ENCODE assay signal across 30 cellular contexts in the genomic region with DNA sequence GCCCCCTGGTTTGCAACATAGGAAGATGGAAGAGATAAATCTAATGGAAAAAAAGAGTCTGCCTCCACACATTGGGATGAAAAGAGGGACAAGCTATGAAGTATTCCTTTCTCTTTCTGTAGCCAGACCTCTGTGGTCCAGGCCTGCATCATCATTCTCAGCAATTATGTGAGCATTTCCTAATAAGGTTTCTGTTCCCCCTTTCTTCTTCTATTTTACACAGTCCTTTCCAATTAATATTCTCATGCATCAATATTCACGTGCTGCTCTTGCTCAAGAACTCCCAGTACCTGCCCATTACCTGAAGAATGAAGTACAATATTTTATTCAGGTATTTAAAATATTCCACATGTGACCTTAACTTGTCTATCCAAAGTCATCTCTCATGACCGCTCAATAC.
"Had no signal": no experiment of that assay in that cellular context is flagged by ENCODE, and none has a peak within 500 bp of the region (broad histone marks: within the 10 kb centered on the region; RNA-seq: fewer than 3 reads in every experiment).

No MANE protein-coding gene starts in this region.

- H3K9me3 ChIP-seq: gastrocnemius medialis, psoas muscle, sigmoid colon, stomach, thyroid gland, upper lobe of left lung had no signal

- ATAC-seq: gastrocnemius medialis; left cardiac atrium; left ventricle myocardium superior; naive thymus-derived CD8-positive, alpha-beta T cell; psoas muscle; stimulated activated effector memory CD8-positive, alpha-beta T cell treated with anti-CD3 and anti-CD28 coated beads, Interleukin-12 subunit alpha, Interleukin-12 subunit beta, amount 100 ng/mL, for 72 hours had no signal

- H3K27me3 ChIP-seq: brain microvascular endothelial cell, dorsolateral prefrontal cortex, gastrocnemius medialis, hepatocyte, sigmoid colon, stomach, thyroid gland, upper lobe of left lung had no signal

- H3K4me3 ChIP-seq: coronary artery, dorsolateral prefrontal cortex, gastrocnemius medialis, hepatocyte, psoas muscle, sigmoid colon, stomach, thyroid gland, upper lobe of left lung had no signal

- H3K36me3 ChIP-seq: brain microvascular endothelial cell, gastrocnemius medialis, sigmoid colon, stomach, thyroid gland, upper lobe of left lung had no signal

- H3K4me3 Mint-ChIP-seq: activated CD4-positive, alpha-beta memory T cell treated with anti-CD3 and anti-CD28 coated beads, Interleukin-2, amount 10 ng/mL, durations not matched to agents 7 days and 5 days; activated CD4-positive, alpha-beta T cell treated with anti-CD3 and anti-CD28 coated beads, Interleukin-2, amount 10 ng/mL, durations not matched to agents 24 days and 14 days; activated naive CD4-positive, alpha-beta T cell treated with anti-CD3 and anti-CD28 coated beads, Interleukin-2, amount 10 ng/mL, durations not matched to agents 7 days and 5 days; activated naive CD8-positive, alpha-beta T cell treated with anti-CD3 and anti-CD28 coated beads, Interleukin-2, amount 10 ng/mL, durations not matched to agents 7 days and 5 days; activated T-cell treated with anti-CD3 and anti-CD28 coated beads, Interleukin-2, amount 50 U/mL, for 24 hours; naive thymus-derived CD8-positive, alpha-beta T cell; neural crest cell; stimulated activated effector memory CD8-positive, alpha-beta T cell treated with anti-CD3 and anti-CD28 coated beads, Interleukin-12 subunit alpha, Interleukin-12 subunit beta, amount 100 ng/mL, for 72 hours had no signal

- H3K36me3 Mint-ChIP-seq: activated naive CD4-positive, alpha-beta T cell treated with anti-CD3 and anti-CD28 coated beads, Interleukin-2, amount 10 ng/mL, durations not matched to agents 7 days and 5 days; activated naive CD8-positive, alpha-beta T cell treated with anti-CD3 and anti-CD28 coated beads, Interleukin-2, amount 10 ng/mL, durations not matched to agents 7 days and 5 days; naive thymus-derived CD8-positive, alpha-beta T cell; stimulated activated effector memory CD8-positive, alpha-beta T cell treated with anti-CD3 and anti-CD28 coated beads, Interleukin-12 subunit alpha, Interleukin-12 subunit beta, amount 100 ng/mL, for 72 hours had no signal

- H3K9me3 Mint-ChIP-seq: activated CD4-positive, alpha-beta memory T cell treated with anti-CD3 and anti-CD28 coated beads, Interleukin-2, amount 10 ng/mL, durations not matched to agents 7 days and 5 days; activated CD4-positive, alpha-beta T cell treated with anti-CD3 and anti-CD28 coated beads, Interleukin-2, amount 10 ng/mL, durations not matched to agents 24 days and 14 days; activated naive CD4-positive, alpha-beta T cell treated with anti-CD3 and anti-CD28 coated beads, Interleukin-2, amount 10 ng/mL, durations not matched to agents 7 days and 5 days; activated T-cell treated with anti-CD3 and anti-CD28 coated beads, Interleukin-2, amount 50 U/mL, for 24 hours; naive thymus-derived CD8-positive, alpha-beta T cell; neural crest cell; stimulated activated effector memory CD8-positive, alpha-beta T cell treated with anti-CD3 and anti-CD28 coated beads, Interleukin-12 subunit alpha, Interleukin-12 subunit beta, amount 100 ng/mL, for 72 hours had no signal

- DNase-seq: activated CD4-positive, alpha-beta memory T cell treated with anti-CD3 and anti-CD28 coated beads, Interleukin-2, amount 10 ng/mL, durations not matched to agents 7 days and 5 days; activated CD4-positive, alpha-beta T cell treated with anti-CD3 and anti-CD28 coated beads, Interleukin-2, amount 10 ng/mL, durations not matched to agents 24 days and 14 days; activated CD4-positive, CD25-positive, alpha-beta regulatory T cell treated with anti-CD3 and anti-CD28 coated beads, Interleukin-2, amount 50 U/mL, for 72 hours; activated CD8-positive, alpha-beta memory T cell treated with anti-CD3 and anti-CD28 coated beads, Interleukin-2, amount 50 U/mL, for 48 hours; activated gamma-delta T cell; activated naive CD4-positive, alpha-beta T cell treated with anti-CD3 and anti-CD28 coated beads, Interleukin-2, amount 10 ng/mL, durations not matched to agents 7 days and 5 days; activated naive CD8-positive, alpha-beta T cell treated with anti-CD3 and anti-CD28 coated beads, Interleukin-2, amount 10 ng/mL, durations not matched to agents 7 days and 5 days; activated T-cell treated with anti-CD3 and anti-CD28 coated beads, Interleukin-2, amount 50 U/mL, for 24 hours; brain microvascular endothelial cell; dorsolateral prefrontal cortex; effector memory CD4-positive, alpha-beta T cell; erythroblast; gastrocnemius medialis; left cardiac atrium; left ventricle myocardium superior; naive thymus-derived CD8-positive, alpha-beta T cell; occipital lobe; psoas muscle; sigmoid colon; small intestine; stimulated activated CD4-positive, alpha-beta T cell treated with anti-CD3 and anti-CD28 coated beads, Interleukin-4, amount 100 ng/mL, for 24 hours; stomach; T-helper 9 cell; thyroid gland; upper lobe of left lung had no signal

- H3K27ac Mint-ChIP-seq: activated CD4-positive, alpha-beta memory T cell treated with anti-CD3 and anti-CD28 coated beads, Interleukin-2, amount 10 ng/mL, durations not matched to agents 7 days and 5 days; activated CD4-positive, alpha-beta T cell treated with anti-CD3 and anti-CD28 coated beads, Interleukin-2, amount 10 ng/mL, durations not matched to agents 24 days and 14 days; activated naive CD4-positive, alpha-beta T cell treated with anti-CD3 and anti-CD28 coated beads, Interleukin-2, amount 10 ng/mL, durations not matched to agents 7 days and 5 days; activated naive CD8-positive, alpha-beta T cell treated with anti-CD3 and anti-CD28 coated beads, Interleukin-2, amount 10 ng/mL, durations not matched to agents 7 days and 5 days; activated T-cell treated with anti-CD3 and anti-CD28 coated beads, Interleukin-2, amount 50 U/mL, for 24 hours; naive thymus-derived CD8-positive, alpha-beta T cell; stimulated activated effector memory CD8-positive, alpha-beta T cell treated with anti-CD3 and anti-CD28 coated beads, Interleukin-12 subunit alpha, Interleukin-12 subunit beta, amount 100 ng/mL, for 72 hours had no signal

- H3K27ac ChIP-seq: brain microvascular endothelial cell, coronary artery, dorsolateral prefrontal cortex, gastrocnemius medialis, hepatocyte, parathyroid adenoma, psoas muscle, sigmoid colon, stomach, thyroid gland, upper lobe of left lung had no signal

- H3K4me1 ChIP-seq: parathyroid adenoma, psoas muscle had no signal
